Comparison of ENCODE assay signal across 2 cellular contexts in genomic region chr6:157390273-157391060, GRCh38.
TF ChIP-seq lines count a peak whose summit lies in the region.

No MANE protein-coding gene starts in this region.

TF ChIP-seq in HepG2, 621 proteins besides CTCF, POLR2A, EP300 and RAD21:
- TF ChIP-seq ATF7 (IDR thresholded peaks at IDR 0.05) (peak; percentile 89), ATF7 (CRISPR knock-in tag; IDR thresholded peaks at IDR 0.05) (no peak), HINFP (CRISPR knock-in tag; IDR thresholded peaks at IDR 0.05; ENCODE audit: low read depth) (no peak), REXO4 (CRISPR knock-in tag; IDR thresholded peaks at IDR 0.05; ENCODE audit: borderline replicate concordance) (no peak), ZNF660 (CRISPR knock-in tag; IDR thresholded peaks at IDR 0.05; ENCODE audit: borderline replicate concordance, low read depth) (no peak), PHB2 (IDR thresholded peaks at IDR 0.05; ENCODE audit: partially characterized antibody) (no peak), ZNF614 (CRISPR knock-in tag; IDR thresholded peaks at IDR 0.05; ENCODE audit: borderline replicate concordance) (no peak), ZNF329 (CRISPR knock-in tag; IDR thresholded peaks at IDR 0.05; ENCODE audit: low read depth) (no peak), TEF (CRISPR knock-in tag; IDR thresholded peaks at IDR 0.05) (no peak), ZNF558 (CRISPR knock-in tag; IDR thresholded peaks at IDR 0.05; ENCODE audit: borderline replicate concordance) (peak; percentile 29; the same call in 1 of the 2 replicates)

TF ChIP-seq in GM12878, 131 proteins besides CTCF, POLR2A, EP300 and RAD21:
- no peak for TF ChIP-seq KLF5 (IDR thresholded peaks at IDR 0.05; ENCODE audit: partially characterized antibody)
- no peak for TF ChIP-seq BRCA1 (IDR thresholded peaks at IDR 0.05; ENCODE audit: low read depth, low read length)
- 0 out of 2 replicates have a peak, but pooled peaks have one; percentile 59 for TF ChIP-seq ATF7 (IDR thresholded peaks at IDR 0.05; ENCODE audit: low read depth)
- no peak for TF ChIP-seq PRDM15 (CRISPR knock-in tag; IDR thresholded peaks at IDR 0.05)
- no peak for TF ChIP-seq ZNF207 (IDR thresholded peaks at IDR 0.05; ENCODE audit: borderline replicate concordance)
- no peak for TF ChIP-seq EZH2 (IDR thresholded peaks at IDR 0.05; ENCODE audit: borderline replicate concordance, control insufficient read depth, low read depth, low read length)
TF ChIP-seq in GM12878: peak in this region for 1.
